1 cellular context compared by ENCODE assay signal in the genomic region with DNA sequence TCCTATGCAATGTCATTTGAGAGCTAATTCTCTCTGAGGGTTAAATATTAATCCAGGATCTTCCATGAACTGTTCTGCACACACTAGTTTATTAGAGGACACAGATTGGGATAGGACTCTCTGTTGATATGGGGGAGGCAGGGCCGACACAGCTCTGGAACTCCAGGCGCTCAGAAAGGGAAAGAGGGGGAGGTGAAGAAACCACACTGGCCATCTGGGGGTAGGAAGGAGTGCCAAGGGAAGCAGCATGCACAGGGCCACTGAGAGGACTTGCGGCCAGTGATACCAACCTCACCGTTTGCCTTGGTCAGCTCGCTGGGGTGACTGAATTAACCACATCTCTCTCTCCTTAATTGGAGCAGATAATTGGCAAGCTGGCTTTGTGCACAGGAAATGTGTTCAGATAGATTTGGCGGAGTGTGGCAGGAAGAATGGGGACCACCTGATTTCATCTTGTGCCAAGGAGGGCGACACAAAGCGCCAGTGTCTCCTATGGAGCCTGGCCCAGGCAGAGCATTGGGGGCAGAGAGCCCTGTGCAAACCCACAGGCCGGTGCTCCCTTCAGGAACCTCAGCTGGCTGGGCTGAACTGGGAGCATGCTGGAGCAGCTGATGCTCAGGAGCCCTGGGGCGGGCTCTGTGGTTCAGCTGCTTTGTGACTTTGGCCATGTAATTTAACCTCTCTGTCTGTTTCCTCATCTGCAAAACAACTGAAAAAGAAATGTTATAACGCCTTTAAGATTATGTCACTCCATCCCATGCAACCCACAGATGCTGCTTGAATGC.
TF ChIP-seq lines count a peak whose summit lies in the region.

No MANE protein-coding gene starts in this region.

TF ChIP-seq in HepG2, 621 proteins besides CTCF, POLR2A, EP300 and RAD21 (continued from another document and continues in another):
- TF ChIP-seq, protein P1, sequence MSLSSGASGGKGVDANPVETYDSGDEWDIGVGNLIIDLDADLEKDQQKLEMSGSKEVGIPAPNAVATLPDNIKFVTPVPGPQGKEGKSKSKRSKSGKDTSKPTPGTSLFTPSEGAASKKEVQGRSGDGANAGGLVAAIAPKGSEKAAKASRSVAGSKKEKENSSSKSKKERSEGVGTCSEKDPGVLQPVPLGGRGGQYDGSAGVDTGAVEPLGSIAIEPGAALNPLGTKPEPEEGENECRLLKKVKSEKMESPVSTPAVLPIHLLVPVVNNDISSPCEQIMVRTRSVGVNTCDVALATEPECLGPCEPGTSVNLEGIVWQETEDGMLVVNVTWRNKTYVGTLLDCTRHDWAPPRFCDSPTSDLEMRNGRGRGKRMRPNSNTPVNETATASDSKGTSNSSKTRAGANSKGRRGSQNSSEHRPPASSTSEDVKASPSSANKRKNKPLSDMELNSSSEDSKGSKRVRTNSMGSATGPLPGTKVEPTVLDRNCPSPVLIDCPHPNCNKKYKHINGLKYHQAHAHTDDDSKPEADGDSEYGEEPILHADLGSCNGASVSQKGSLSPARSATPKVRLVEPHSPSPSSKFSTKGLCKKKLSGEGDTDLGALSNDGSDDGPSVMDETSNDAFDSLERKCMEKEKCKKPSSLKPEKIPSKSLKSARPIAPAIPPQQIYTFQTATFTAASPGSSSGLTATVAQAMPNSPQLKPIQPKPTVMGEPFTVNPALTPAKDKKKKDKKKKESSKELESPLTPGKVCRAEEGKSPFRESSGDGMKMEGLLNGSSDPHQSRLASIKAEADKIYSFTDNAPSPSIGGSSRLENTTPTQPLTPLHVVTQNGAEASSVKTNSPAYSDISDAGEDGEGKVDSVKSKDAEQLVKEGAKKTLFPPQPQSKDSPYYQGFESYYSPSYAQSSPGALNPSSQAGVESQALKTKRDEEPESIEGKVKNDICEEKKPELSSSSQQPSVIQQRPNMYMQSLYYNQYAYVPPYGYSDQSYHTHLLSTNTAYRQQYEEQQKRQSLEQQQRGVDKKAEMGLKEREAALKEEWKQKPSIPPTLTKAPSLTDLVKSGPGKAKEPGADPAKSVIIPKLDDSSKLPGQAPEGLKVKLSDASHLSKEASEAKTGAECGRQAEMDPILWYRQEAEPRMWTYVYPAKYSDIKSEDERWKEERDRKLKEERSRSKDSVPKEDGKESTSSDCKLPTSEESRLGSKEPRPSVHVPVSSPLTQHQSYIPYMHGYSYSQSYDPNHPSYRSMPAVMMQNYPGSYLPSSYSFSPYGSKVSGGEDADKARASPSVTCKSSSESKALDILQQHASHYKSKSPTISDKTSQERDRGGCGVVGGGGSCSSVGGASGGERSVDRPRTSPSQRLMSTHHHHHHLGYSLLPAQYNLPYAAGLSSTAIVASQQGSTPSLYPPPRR (CRISPR knock-in tag; IDR thresholded peaks at IDR 0.05; ENCODE audit: borderline replicate concordance) = no peak
- TF ChIP-seq ZNF607 (CRISPR knock-in tag; IDR thresholded peaks at IDR 0.05; ENCODE audit: borderline replicate concordance) = no peak
- TF ChIP-seq TEAD3 (CRISPR knock-in tag; optimal IDR thresholded peaks at IDR 0.05; ENCODE audit: borderline replicate concordance) = no peak
- TF ChIP-seq, protein P2, sequence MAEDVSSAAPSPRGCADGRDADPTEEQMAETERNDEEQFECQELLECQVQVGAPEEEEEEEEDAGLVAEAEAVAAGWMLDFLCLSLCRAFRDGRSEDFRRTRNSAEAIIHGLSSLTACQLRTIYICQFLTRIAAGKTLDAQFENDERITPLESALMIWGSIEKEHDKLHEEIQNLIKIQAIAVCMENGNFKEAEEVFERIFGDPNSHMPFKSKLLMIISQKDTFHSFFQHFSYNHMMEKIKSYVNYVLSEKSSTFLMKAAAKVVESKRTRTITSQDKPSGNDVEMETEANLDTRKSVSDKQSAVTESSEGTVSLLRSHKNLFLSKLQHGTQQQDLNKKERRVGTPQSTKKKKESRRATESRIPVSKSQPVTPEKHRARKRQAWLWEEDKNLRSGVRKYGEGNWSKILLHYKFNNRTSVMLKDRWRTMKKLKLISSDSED (CRISPR knock-in tag; IDR thresholded peaks at IDR 0.05) = no peak
- no peak for TF ChIP-seq ZNF530 (CRISPR knock-in tag; IDR thresholded peaks at IDR 0.05; ENCODE audit: low read depth)
- TF ChIP-seq CHD4 (IDR thresholded peaks at IDR 0.05; ENCODE audit: borderline replicate concordance, low read length) = no peak
- no peak for TF ChIP-seq RFX1 (IDR thresholded peaks at IDR 0.05)
- no peak for TF ChIP-seq ZNF557 (CRISPR knock-in tag; IDR thresholded peaks at IDR 0.05)
- TF ChIP-seq ZNF672 (CRISPR knock-in tag; IDR thresholded peaks at IDR 0.05) = no peak
- TF ChIP-seq, protein P3, sequence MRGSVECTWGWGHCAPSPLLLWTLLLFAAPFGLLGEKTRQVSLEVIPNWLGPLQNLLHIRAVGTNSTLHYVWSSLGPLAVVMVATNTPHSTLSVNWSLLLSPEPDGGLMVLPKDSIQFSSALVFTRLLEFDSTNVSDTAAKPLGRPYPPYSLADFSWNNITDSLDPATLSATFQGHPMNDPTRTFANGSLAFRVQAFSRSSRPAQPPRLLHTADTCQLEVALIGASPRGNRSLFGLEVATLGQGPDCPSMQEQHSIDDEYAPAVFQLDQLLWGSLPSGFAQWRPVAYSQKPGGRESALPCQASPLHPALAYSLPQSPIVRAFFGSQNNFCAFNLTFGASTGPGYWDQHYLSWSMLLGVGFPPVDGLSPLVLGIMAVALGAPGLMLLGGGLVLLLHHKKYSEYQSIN (CRISPR knock-in tag; IDR thresholded peaks at IDR 0.05; ENCODE audit: borderline replicate concordance) = no peak
- 0 out of 2 replicates have a peak, but pooled peaks have one; percentile 48 for TF ChIP-seq ZNF605 (CRISPR knock-in tag; IDR thresholded peaks at IDR 0.05)
- no peak for TF ChIP-seq NCOA5 (CRISPR knock-in tag; IDR thresholded peaks at IDR 0.05)
- TF ChIP-seq ZNF749 (CRISPR knock-in tag; IDR thresholded peaks at IDR 0.05; ENCODE audit: borderline replicate concordance) = no peak
- TF ChIP-seq ZNF33A (CRISPR knock-in tag; IDR thresholded peaks at IDR 0.05; ENCODE audit: borderline replicate concordance) = no peak
- TF ChIP-seq, protein P4, sequence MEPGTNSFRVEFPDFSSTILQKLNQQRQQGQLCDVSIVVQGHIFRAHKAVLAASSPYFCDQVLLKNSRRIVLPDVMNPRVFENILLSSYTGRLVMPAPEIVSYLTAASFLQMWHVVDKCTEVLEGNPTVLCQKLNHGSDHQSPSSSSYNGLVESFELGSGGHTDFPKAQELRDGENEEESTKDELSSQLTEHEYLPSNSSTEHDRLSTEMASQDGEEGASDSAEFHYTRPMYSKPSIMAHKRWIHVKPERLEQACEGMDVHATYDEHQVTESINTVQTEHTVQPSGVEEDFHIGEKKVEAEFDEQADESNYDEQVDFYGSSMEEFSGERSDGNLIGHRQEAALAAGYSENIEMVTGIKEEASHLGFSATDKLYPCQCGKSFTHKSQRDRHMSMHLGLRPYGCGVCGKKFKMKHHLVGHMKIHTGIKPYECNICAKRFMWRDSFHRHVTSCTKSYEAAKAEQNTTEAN (CRISPR knock-in tag; conservative IDR thresholded peaks at IDR 0.05) = no peak
- no peak for TF ChIP-seq MED8 (CRISPR knock-in tag; IDR thresholded peaks at IDR 0.05; ENCODE audit: insufficient replicate concordance)
- no peak for TF ChIP-seq KLF6 (CRISPR knock-in tag; IDR thresholded peaks at IDR 0.05)
- no peak for TF ChIP-seq ATM (IDR thresholded peaks at IDR 0.05; ENCODE audit: borderline replicate concordance)
- TF ChIP-seq, protein P5, sequence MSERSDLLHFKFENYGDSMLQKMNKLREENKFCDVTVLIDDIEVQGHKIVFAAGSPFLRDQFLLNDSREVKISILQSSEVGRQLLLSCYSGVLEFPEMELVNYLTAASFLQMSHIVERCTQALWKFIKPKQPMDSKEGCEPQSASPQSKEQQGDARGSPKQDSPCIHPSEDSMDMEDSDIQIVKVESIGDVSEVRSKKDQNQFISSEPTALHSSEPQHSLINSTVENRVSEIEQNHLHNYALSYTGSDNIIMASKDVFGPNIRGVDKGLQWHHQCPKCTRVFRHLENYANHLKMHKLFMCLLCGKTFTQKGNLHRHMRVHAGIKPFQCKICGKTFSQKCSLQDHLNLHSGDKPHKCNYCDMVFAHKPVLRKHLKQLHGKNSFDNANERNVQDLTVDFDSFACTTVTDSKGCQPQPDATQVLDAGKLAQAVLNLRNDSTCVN (CRISPR knock-in tag; IDR thresholded peaks at IDR 0.05; ENCODE audit: borderline replicate concordance) = 0 out of 2 replicates have a peak, but pooled peaks have one; percentile 48
- TF ChIP-seq PHF20 (CRISPR knock-in tag; IDR thresholded peaks at IDR 0.05) = no peak
- TF ChIP-seq NFRKB (IDR thresholded peaks at IDR 0.05) = no peak
- TF ChIP-seq, protein P6, sequence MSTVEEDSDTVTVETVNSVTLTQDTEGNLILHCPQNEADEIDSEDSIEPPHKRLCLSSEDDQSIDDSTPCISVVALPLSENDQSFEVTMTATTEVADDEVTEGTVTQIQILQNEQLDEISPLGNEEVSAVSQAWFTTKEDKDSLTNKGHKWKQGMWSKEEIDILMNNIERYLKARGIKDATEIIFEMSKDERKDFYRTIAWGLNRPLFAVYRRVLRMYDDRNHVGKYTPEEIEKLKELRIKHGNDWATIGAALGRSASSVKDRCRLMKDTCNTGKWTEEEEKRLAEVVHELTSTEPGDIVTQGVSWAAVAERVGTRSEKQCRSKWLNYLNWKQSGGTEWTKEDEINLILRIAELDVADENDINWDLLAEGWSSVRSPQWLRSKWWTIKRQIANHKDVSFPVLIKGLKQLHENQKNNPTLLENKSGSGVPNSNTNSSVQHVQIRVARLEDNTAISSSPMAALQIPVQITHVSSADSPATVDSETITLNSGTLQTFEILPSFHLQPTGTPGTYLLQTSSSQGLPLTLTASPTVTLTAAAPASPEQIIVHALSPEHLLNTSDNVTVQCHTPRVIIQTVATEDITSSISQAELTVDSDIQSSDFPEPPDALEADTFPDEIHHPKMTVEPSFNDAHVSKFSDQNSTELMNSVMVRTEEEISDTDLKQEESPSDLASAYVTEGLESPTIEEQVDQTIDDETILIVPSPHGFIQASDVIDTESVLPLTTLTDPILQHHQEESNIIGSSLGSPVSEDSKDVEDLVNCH (CRISPR knock-in tag; IDR thresholded peaks at IDR 0.05) = no peak; the same call in 1 of the 2 replicates
- no peak; the same call in 1 of the 2 replicates for TF ChIP-seq HNF4A (CRISPR knock-in tag; IDR thresholded peaks at IDR 0.05)
- TF ChIP-seq, protein P7, sequence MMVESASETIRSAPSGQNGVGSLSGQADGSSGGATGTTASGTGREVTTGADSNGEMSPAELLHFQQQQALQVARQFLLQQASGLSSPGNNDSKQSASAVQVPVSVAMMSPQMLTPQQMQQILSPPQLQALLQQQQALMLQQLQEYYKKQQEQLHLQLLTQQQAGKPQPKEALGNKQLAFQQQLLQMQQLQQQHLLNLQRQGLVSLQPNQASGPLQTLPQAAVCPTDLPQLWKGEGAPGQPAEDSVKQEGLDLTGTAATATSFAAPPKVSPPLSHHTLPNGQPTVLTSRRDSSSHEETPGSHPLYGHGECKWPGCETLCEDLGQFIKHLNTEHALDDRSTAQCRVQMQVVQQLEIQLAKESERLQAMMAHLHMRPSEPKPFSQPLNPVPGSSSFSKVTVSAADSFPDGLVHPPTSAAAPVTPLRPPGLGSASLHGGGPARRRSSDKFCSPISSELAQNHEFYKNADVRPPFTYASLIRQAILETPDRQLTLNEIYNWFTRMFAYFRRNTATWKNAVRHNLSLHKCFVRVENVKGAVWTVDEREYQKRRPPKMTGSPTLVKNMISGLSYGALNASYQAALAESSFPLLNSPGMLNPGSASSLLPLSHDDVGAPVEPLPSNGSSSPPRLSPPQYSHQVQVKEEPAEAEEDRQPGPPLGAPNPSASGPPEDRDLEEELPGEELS (CRISPR knock-in tag; IDR thresholded peaks at IDR 0.05) = no peak
- no peak for TF ChIP-seq FOXJ3 (CRISPR knock-in tag; IDR thresholded peaks at IDR 0.05; ENCODE audit: borderline replicate concordance)
- no peak for TF ChIP-seq ZNF510 (CRISPR knock-in tag; IDR thresholded peaks at IDR 0.05; ENCODE audit: low read depth)
- no peak for TF ChIP-seq RFXANK (CRISPR knock-in tag; IDR thresholded peaks at IDR 0.05)
- TF ChIP-seq, protein P8, sequence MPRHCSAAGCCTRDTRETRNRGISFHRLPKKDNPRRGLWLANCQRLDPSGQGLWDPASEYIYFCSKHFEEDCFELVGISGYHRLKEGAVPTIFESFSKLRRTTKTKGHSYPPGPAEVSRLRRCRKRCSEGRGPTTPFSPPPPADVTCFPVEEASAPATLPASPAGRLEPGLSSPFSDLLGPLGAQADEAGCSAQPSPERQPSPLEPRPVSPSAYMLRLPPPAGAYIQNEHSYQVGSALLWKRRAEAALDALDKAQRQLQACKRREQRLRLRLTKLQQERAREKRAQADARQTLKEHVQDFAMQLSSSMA (CRISPR knock-in tag; IDR thresholded peaks at IDR 0.05) = no peak
- TF ChIP-seq, protein P9, sequence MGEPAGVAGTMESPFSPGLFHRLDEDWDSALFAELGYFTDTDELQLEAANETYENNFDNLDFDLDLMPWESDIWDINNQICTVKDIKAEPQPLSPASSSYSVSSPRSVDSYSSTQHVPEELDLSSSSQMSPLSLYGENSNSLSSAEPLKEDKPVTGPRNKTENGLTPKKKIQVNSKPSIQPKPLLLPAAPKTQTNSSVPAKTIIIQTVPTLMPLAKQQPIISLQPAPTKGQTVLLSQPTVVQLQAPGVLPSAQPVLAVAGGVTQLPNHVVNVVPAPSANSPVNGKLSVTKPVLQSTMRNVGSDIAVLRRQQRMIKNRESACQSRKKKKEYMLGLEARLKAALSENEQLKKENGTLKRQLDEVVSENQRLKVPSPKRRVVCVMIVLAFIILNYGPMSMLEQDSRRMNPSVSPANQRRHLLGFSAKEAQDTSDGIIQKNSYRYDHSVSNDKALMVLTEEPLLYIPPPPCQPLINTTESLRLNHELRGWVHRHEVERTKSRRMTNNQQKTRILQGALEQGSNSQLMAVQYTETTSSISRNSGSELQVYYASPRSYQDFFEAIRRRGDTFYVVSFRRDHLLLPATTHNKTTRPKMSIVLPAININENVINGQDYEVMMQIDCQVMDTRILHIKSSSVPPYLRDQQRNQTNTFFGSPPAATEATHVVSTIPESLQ (CRISPR knock-in tag; conservative IDR thresholded peaks at IDR 0.05) = no peak
- TF ChIP-seq ZNF839 (CRISPR knock-in tag; IDR thresholded peaks at IDR 0.05; ENCODE audit: borderline replicate concordance) = peak; percentile 60; the same call in 1 of the 2 replicates
- no peak for TF ChIP-seq CEBPB (IDR thresholded peaks at IDR 0.05; ENCODE audit: borderline replicate concordance, low read depth, low read length)
